In genomic region chr13:33679658-33680012, GRCh38 we compare ENCODE assay signal across 1 cellular context.
TF ChIP-seq lines count a peak whose summit lies in the region.

No MANE protein-coding gene starts in this region.

TF ChIP-seq in WTC11, 78 proteins besides CTCF, POLR2A, EP300 and RAD21 (continued from another document):
- no peak for TF ChIP-seq ATF6 (CRISPR knock-in tag; IDR thresholded peaks at IDR 0.05)
- no peak for TF ChIP-seq MXD4 (CRISPR knock-in tag; IDR thresholded peaks at IDR 0.05; ENCODE audit: borderline replicate concordance)
- no peak for TF ChIP-seq ZNF671 (CRISPR knock-in tag; IDR thresholded peaks at IDR 0.05)
- TF ChIP-seq USF1 (CRISPR knock-in tag; IDR thresholded peaks at IDR 0.05), result no peak
- TF ChIP-seq CREM (CRISPR knock-in tag; IDR thresholded peaks at IDR 0.05), result no peak
- no peak for TF ChIP-seq NR2C2 (CRISPR knock-in tag; IDR thresholded peaks at IDR 0.05)
- no peak for TF ChIP-seq AFF4 (CRISPR knock-in tag; IDR thresholded peaks at IDR 0.05; ENCODE audit: borderline replicate concordance)
- TF ChIP-seq ZNF416 (CRISPR knock-in tag; IDR thresholded peaks at IDR 0.05), result no peak
- TF ChIP-seq EMX1 (CRISPR knock-in tag; IDR thresholded peaks at IDR 0.05), result no peak
- no peak for TF ChIP-seq ZNF232 (CRISPR knock-in tag; IDR thresholded peaks at IDR 0.05)
- TF ChIP-seq ZSCAN18 (CRISPR knock-in tag; IDR thresholded peaks at IDR 0.05), result no peak
- TF ChIP-seq MYBL2 (CRISPR knock-in tag; IDR thresholded peaks at IDR 0.05), result no peak
TF ChIP-seq in WTC11: peak in this region for 0.
